In the genomic region with DNA sequence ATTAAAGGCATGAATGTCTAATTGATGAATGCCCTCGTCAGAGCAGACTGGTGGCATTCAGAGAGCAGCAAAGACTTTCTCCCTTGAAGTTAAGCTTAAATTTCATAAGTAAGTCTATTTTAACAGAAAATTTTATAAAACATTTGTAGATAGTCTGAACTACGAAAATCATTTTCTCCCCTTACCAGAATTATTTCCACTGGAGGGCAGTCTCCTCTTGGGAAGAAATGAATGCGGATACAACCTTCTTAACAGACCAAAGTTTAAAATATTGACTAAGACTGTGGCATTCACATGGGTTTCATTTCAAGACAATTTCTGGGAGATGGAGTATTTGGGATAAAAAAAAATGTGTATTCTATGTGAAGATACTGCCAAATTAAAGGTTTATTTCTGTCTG, we compare ENCODE assay signal across 12 cellular contexts.
DNase-seq lines count a peak whose midpoint lies in the region; ATAC-seq and TF ChIP-seq lines count a peak whose summit lies in the region.
"Had no signal": no experiment of that assay in that cellular context is flagged by ENCODE, and none has a peak within 500 bp of the region (broad histone marks: within the 10 kb centered on the region; RNA-seq: fewer than 3 reads in every experiment).

No MANE protein-coding gene starts in this region.

- H3K9me3 Mint-ChIP-seq in neural crest cell, result peaks cover 7% of the 10 kb centered on the region
- peaks cover 0 to 4% of the 10 kb centered on the region in 2 donors for H3K9me3 Mint-ChIP-seq in activated T-cell treated with anti-CD3 and anti-CD28 coated beads, Interleukin-2, amount 50 U/mL, for 72 hours

- no peak overlapping the region for H3K9ac ChIP-seq in GM23248

- H3K9me3 ChIP-seq in GM23248 (ENCODE audit: low read depth), result no peaks in the 10 kb centered on the region

- no peak overlapping the region for H2AFZ ChIP-seq in GM23248

- H3K4me2 ChIP-seq in GM23248 (ENCODE audit: unreplicated experiment), result no peak overlapping the region

- no peaks in the 10 kb centered on the region for H3K36me3 Mint-ChIP-seq in neural crest cell (ENCODE audit: low read depth)
- no peaks in the 10 kb centered on the region for H3K36me3 Mint-ChIP-seq in activated T-cell treated with anti-CD3 and anti-CD28 coated beads, Interleukin-2, amount 50 U/mL, for 72 hours (ENCODE audit: insufficient read depth in 2 of 2)

- H3K4me1 ChIP-seq in GM23248 (ENCODE audit: insufficient read depth), result peaks cover 39% of the 10 kb centered on the region

- H3K4me3 ChIP-seq in GM23248, result no peak overlapping the region
- no peak overlapping the region for H3K4me3 ChIP-seq in epithelial cell of proximal tubule (ENCODE audit: low read depth, low read length)
- H3K4me3 ChIP-seq: dorsolateral prefrontal cortex had no signal

- no peaks in the 10 kb centered on the region for H4K20me1 ChIP-seq in GM23248 (ENCODE audit: insufficient read depth)

- H3K27ac Mint-ChIP-seq in neural crest cell (ENCODE audit: unreplicated experiment), result no peak overlapping the region
- H3K27ac Mint-ChIP-seq in activated T-cell treated with anti-CD3 and anti-CD28 coated beads, Interleukin-2, amount 50 U/mL, for 72 hours, result no peak overlapping the region
- H3K27ac Mint-ChIP-seq: naive thymus-derived CD8-positive, alpha-beta T cell had no signal

- no peaks in the 10 kb centered on the region for H3K27me3 Mint-ChIP-seq in neural crest cell (ENCODE audit: low read depth)
- H3K27me3 Mint-ChIP-seq in activated T-cell treated with anti-CD3 and anti-CD28 coated beads, Interleukin-2, amount 50 U/mL, for 72 hours (ENCODE audit: low read depth), result no peaks in the 10 kb centered on the region
- H3K27me3 Mint-ChIP-seq: naive thymus-derived CD8-positive, alpha-beta T cell had no signal

- H3K4me1 Mint-ChIP-seq in neural crest cell, result no peaks in the 10 kb centered on the region
- H3K4me1 Mint-ChIP-seq in activated T-cell treated with anti-CD3 and anti-CD28 coated beads, Interleukin-2, amount 50 U/mL, for 72 hours (ENCODE audit: low read depth), result no peaks in the 10 kb centered on the region

- in situ Hi-C loops in GM23248 (cut with MboI), result loop anchor here (25.0 kb wide), 1 partner anchor 1605 kb away; no protein-coding TSS in a partner anchor

- no peaks in the 10 kb centered on the region for H3K9me2 ChIP-seq in GM23248 (ENCODE audit: insufficient read depth)

- WGBS in GM23248 (ENCODE audit: low coverage in 1 of 2, low lambda C conversion rate in 2 of 2, missing lambda C conversion rate in 2 of 2), 2 experiments, result 55 to 67% methylated on average over 3 of the region's 3 CpGs

- no peak overlapping the region for H3K4me3 Mint-ChIP-seq in neural crest cell
- no peak overlapping the region for H3K4me3 Mint-ChIP-seq in activated T-cell treated with anti-CD3 and anti-CD28 coated beads, Interleukin-2, amount 50 U/mL, for 72 hours
- H3K4me3 Mint-ChIP-seq: naive thymus-derived CD8-positive, alpha-beta T cell had no signal

- TF ChIP-seq CTCF in epithelial cell of proximal tubule (conservative IDR thresholded peaks at IDR 0.05; ENCODE audit: low read depth, low read length), result peak; percentile 53
- TF ChIP-seq CTCF in neural crest cell (conservative IDR thresholded peaks at IDR 0.05), result peak; percentile 57

- H3K79me2 ChIP-seq in GM23248 (ENCODE audit: insufficient read depth), result no peaks in the 10 kb centered on the region

- no peak overlapping the region for H3K27ac ChIP-seq in GM23248
- H3K27ac ChIP-seq: dorsolateral prefrontal cortex had no signal

- H3K27me3 ChIP-seq in GM23248 (replicated peaks; ENCODE audit: insufficient read depth), result no peaks in the 10 kb centered on the region
- H3K27me3 ChIP-seq: dorsolateral prefrontal cortex had no signal

- no peak for ATAC-seq in activated T-cell treated with anti-CD3 and anti-CD28 coated beads, Interleukin-2, amount 50 U/mL, for 72 hours (replicated peaks in 1 of 2)
- ATAC-seq in HG03135 (IDR thresholded peaks at IDR 0.05; ENCODE audit: unreplicated experiment), result no peak
- ATAC-seq: naive thymus-derived CD8-positive, alpha-beta T cell had no signal

- DNase-seq in GM23248, result peak; percentile 41
- peak; percentile 6 for DNase-seq in NCI-H748 treated with DMSO at 0.1 percent for 48 hours (lab: John Stamatoyannopoulos, UW)
- DNase-seq in epithelial cell of proximal tubule (ENCODE audit: low read depth), result no peak
- no peak for DNase-seq in neural crest cell (ENCODE audit: low read depth, low spot score)
- no peak for DNase-seq in activated T-cell treated with anti-CD3 and anti-CD28 coated beads, Interleukin-2, amount 50 U/mL, for 72 hours
- DNase-seq in NK-92 treated with Interleukin-12 subunit alpha and Interleukin-12 subunit beta, amount 100 ng/mL, for 24 hours (lab: John Stamatoyannopoulos, UW), result no peak
- DNase-seq: activated CD4-positive, alpha-beta T cell treated with anti-CD3 and anti-CD28 coated beads, Interleukin-2, amount 50 U/mL, for 48 hours; activated naive CD4-positive, alpha-beta T cell treated with Interleukin-2 at 50 U/mL for 16 hours; dorsolateral prefrontal cortex; naive thymus-derived CD8-positive, alpha-beta T cell; T-helper 1 cell had no signal

- H3F3A ChIP-seq in GM23248 (ENCODE audit: insufficient read depth), result peaks cover 18% of the 10 kb centered on the region; the same call in 1 of the 2 replicates

- H3K36me3 ChIP-seq in GM23248 (ENCODE audit: low read depth), result no peaks in the 10 kb centered on the region

Comparison
In these comparisons a context has a peak if more than half of its experiments do, and no peak if none do; other contexts are left out.
1. DNase-seq: peak in GM23248 (single experiment) and NCI-H748 treated with DMSO at 0.1 percent for 48 hours (single experiment); none in epithelial cell of proximal tubule (single experiment), neural crest cell (single experiment), activated T-cell treated with anti-CD3 and anti-CD28 coated beads, Interleukin-2, amount 50 U/mL, for 72 hours (0 of 2) and NK-92 treated with Interleukin-12 subunit alpha and Interleukin-12 subunit beta, amount 100 ng/mL, for 24 hours (single experiment).